Comparison of ENCODE assay signal across 1 cellular context in the genomic region with DNA sequence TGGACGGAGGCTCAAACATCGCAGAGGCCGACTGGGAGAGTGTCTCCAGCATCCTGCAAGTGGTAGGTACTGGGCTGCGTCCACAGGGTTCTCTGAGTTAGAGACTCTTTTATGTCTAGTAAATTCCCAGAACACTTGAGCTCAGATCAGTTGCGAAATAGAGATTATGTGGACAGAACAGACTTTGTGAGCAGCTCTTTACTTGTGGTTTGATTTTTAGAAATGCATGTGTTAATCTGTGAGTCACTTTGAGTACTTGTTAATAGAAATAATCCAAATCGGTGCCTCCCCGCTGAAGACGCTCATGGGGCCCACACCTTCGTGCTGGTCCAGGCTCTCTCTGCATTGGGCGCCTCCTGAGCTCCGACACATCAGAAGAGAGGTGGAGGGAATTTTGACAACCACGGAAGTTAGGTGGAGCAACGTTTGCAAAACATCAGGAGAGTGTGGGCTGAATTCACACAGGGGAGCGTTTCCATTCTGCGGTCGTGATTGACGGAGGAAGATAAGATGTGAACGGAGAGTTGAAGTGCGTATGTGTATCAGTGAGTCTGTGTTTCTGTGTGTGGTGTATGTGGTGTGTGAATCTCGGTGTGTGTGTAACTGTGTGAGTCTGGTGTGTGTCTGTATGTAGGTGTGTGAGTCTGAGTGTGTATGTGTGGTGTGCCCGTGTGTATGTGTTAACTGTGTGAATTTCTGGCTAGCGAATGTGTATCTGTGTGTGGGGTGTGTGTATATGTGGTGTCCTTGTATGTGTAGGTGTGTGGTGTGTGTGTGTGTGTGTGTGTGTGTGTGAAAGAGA.
TF ChIP-seq lines count a peak whose summit lies in the region.

No MANE protein-coding gene starts in this region.

TF ChIP-seq in GM12878, 131 proteins besides CTCF, POLR2A, EP300 and RAD21 (continued from another document):
- TF ChIP-seq, protein P1, sequence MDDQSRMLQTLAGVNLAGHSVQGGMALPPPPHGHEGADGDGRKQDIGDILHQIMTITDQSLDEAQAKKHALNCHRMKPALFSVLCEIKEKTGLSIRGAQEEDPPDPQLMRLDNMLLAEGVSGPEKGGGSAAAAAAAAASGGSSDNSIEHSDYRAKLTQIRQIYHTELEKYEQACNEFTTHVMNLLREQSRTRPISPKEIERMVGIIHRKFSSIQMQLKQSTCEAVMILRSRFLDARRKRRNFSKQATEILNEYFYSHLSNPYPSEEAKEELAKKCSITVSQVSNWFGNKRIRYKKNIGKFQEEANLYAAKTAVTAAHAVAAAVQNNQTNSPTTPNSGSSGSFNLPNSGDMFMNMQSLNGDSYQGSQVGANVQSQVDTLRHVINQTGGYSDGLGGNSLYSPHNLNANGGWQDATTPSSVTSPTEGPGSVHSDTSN (IDR thresholded peaks at IDR 0.05; ENCODE audit: insufficient replicate concordance, low read depth, low read length) = peak; percentile 10
- TF ChIP-seq SREBF2 (IDR thresholded peaks at IDR 0.05; ENCODE audit: low read length) = no peak
- TF ChIP-seq POLR2AphosphoS5 (IDR thresholded peaks at IDR 0.05; ENCODE audit: low read length) = peak; percentile 52; the same call in 1 of the 2 replicates
